12 cellular contexts compared by ENCODE assay signal in genomic region chr3:149219380-149220121, GRCh38. TPM values are rescaled to one million over a fixed set of nuclear protein-coding genes. Genes with fewer than 3 reads are reported as not detected.
"Had no signal": no experiment of that assay in that cellular context is flagged by ENCODE, and none has a peak within 500 bp of the region (broad histone marks: within the 10 kb centered on the region; RNA-seq: fewer than 3 reads in every experiment).

No MANE protein-coding gene starts in this region.

RNA-seq across cellular contexts. Expression of gene CP, which starts 2.1 kb away (rescaled TPM):
- total RNA-seq: activated CD4-positive, alpha-beta memory T cell treated with anti-CD3 and anti-CD28 coated beads, Interleukin-2, amount 10 ng/mL, durations not matched to agents 7 days and 5 days; activated CD4-positive, alpha-beta T cell treated with anti-CD3 and anti-CD28 coated beads for 36 hours; activated CD4-positive, alpha-beta T cell treated with anti-CD3 and anti-CD28 coated beads, Interleukin-2, amount 10 ng/mL, durations not matched to agents 7 days and 5 days; activated CD8-positive, alpha-beta memory T cell treated with anti-CD3 and anti-CD28 coated beads, Interleukin-2, amount 10 ng/mL, durations not matched to agents 7 days and 5 days; activated CD8-positive, alpha-beta T cell treated with anti-CD3 and anti-CD28 coated beads, Interleukin-2, amount 10 ng/mL, durations not matched to agents 7 days and 5 days; activated naive CD8-positive, alpha-beta T cell treated with anti-CD3 and anti-CD28 coated beads, Interleukin-2, amount 10 ng/mL, durations not matched to agents 7 days and 5 days; activated T-helper 2 cell treated with anti-CD3 and anti-CD28 coated beads, Interferon-gamma antibody, Interleukin-2, Interleukin-4, amounts not matched to agents 10 μg/mL and 5 μg/mL and 100 μg/mL, durations not matched to agents 14 hours and 24 hours and 36 hours; bronchial epithelial cell; T-helper 1 cell treated with Interleukin-12 subunit alpha and Interleukin-12 subunit beta and Interleukin-4 antibody, amounts not matched to agents 30 ng/mL and 1 ng/mL, for 36 hours; T-helper 17 cell; T-helper 2 cell treated with Interferon-gamma antibody and Interleukin-4, amounts not matched to agents 100 ng/mL and 5 ng/mL, for 36 hours had no signal
- polyA plus RNA-seq: cardiac muscle cell had no signal
